ENCODE assay signal across 24 cellular contexts in genomic region chr15:73905224-73905827, GRCh38. TPM values are rescaled to one million over a fixed set of nuclear protein-coding genes. Genes with fewer than 3 reads are reported as not detected.
"Had no signal": no experiment of that assay in that cellular context is flagged by ENCODE, and none has a peak within 500 bp of the region (broad histone marks: within the 10 kb centered on the region; RNA-seq: fewer than 3 reads in every experiment).

No MANE protein-coding gene starts in this region.

- DNase-seq: Kasumi-1, MM.1S, NCI-H1092 treated with DMSO at 0.1 percent for 48 hours, NCI-H1436, NCI-H187, NCI-H2029, NCI-H2081 treated with DMSO at 0.1 percent for 48 hours, NCI-H2171, NCI-H226, NCI-H446, NCI-H510A, NCI-H524 treated with DMSO at 0.1 percent for 48 hours, NCI-H69, NCI-H774, Right ventricle myocardium superior, RPMI8226, SIG-M5 had no signal

- H3K4me3 ChIP-seq: SJSA1, SK-N-MC had no signal

- H3K9ac ChIP-seq: KMS-11 had no signal

- FAIRE-seq: HTR-8/SVneo, RCC 7860 had no signal

- H3K9me3 ChIP-seq: SJSA1 had no signal

- H3K4me1 ChIP-seq: SJSA1 had no signal

- H3K36me3 ChIP-seq: SJSA1 had no signal

- H3K27ac ChIP-seq: HL-60, KMS-11, SJSA1, SK-N-MC had no signal

- H3K4me2 ChIP-seq: KMS-11 had no signal

- H3K27me3 ChIP-seq: SJSA1 had no signal

RNA-seq across cellular contexts. Expression of gene TBC1D21, which starts 32.0 kb away (rescaled TPM):
- total RNA-seq: M059J, Right ventricle myocardium superior, SJSA1 had no signal
